15 cellular contexts compared by ENCODE assay signal in the genomic region with DNA sequence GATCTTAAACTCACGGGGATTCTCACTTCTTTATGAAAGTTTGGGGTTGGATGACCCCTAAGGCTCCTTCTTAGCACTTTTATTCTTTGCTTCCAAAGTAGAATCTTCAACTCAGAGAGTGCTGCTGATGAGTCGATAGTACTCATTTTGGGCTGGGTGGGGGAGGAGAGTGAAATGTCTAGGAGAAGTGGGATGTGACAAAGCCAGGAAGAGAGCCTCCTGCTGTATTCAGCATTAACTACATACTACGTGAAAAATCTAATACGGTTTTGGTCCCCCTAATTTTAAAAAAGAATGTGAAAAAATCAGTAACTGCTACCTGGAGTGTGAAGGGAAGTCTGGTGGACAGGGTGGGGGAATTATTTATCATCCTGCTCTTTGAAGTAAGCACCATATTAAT.
A peak's percentile ranks its signal among the peaks of the same experiment; 100 is the strongest.
DNase-seq lines count a peak whose midpoint lies in the region; ATAC-seq, FAIRE-seq and TF ChIP-seq lines count a peak whose summit lies in the region.
"Had no signal": no experiment of that assay in that cellular context is flagged by ENCODE, and none has a peak within 500 bp of the region (broad histone marks: within the 10 kb centered on the region; RNA-seq: fewer than 3 reads in every experiment).

No MANE protein-coding gene starts in this region.

- peaks cover 78% of the 10 kb centered on the region for H3K4me1 Mint-ChIP-seq in HFFc6 (ENCODE audit: low read depth)

- H3K9ac ChIP-seq in K562 (ENCODE audit: insufficient read depth in 1 of 2, low read depth in 2 of 2, low read length in 2 of 2) (no peak overlapping the region; a peak in 1 of 4 replicates), mesenchymal stem cell (ENCODE audit: low read length) (peak overlapping the region; percentile 77)

- H3K79me1 ChIP-seq in mesenchymal stem cell (replicated peaks; ENCODE audit: low read length, poor library complexity, severe bottlenecking): peaks cover 28% of the 10 kb centered on the region

- H3K27ac ChIP-seq in A673 (ENCODE audit: low read depth, low read length, poor library complexity, severe bottlenecking) (no peak overlapping the region), K562 (ENCODE audit: extremely low read depth, low read depth, low read length) (no peak overlapping the region), mesenchymal stem cell (ENCODE audit: low read length, poor library complexity, severe bottlenecking) (no peak overlapping the region)
- H3K27ac ChIP-seq: lower lobe of right lung had no signal

- no peaks in the 10 kb centered on the region for H4K20me1 ChIP-seq in K562 (replicated peaks; ENCODE audit: control insufficient read depth, insufficient read depth, low read length)

- no peak overlapping the region for H2AK5ac ChIP-seq in mesenchymal stem cell (ENCODE audit: low read length, severe bottlenecking)

- H4K91ac ChIP-seq in mesenchymal stem cell (ENCODE audit: low read length): no peak overlapping the region

- peak in 1 of 2 experiments; percentile 22; a peak in 1 of 4 replicates for TF ChIP-seq RAD21 in K562 (CRISPR knock-in tag; conservative IDR thresholded peaks at IDR 0.05 in 1 of 2, IDR thresholded peaks at IDR 0.05 in 1 of 2)

- peaks cover 66% of the 10 kb centered on the region for H3K79me2 ChIP-seq in K562 (ENCODE audit: control insufficient read depth, insufficient read depth, low read length)

- peak; percentile 37 for FAIRE-seq in K562 (lab: Jason Lieb, UNC)
- FAIRE-seq: H54 had no signal

- CTCF ChIA-PET in A673 (lab: Charles Lee): no interaction called here
- CTCF ChIA-PET in K562 (lab: Yijun Ruan, JAX; ENCODE audit: low intra/inter-chr PET ratio): interaction anchor here (0.7 kb wide), 1 partner anchor 151 kb away, joined by 3 read pairs; no protein-coding TSS in a partner anchor

- H3K23ac ChIP-seq in mesenchymal stem cell (ENCODE audit: low read length in 2 of 2): no peak overlapping the region

- peaks cover 5% of the 10 kb centered on the region for H3K4me1 ChIP-seq in A673 (ENCODE audit: insufficient read depth, low read length, poor library complexity, severe bottlenecking)
- H3K4me1 ChIP-seq in K562 (replicated peaks in 1 of 2; ENCODE audit: control insufficient read depth in 2 of 2, insufficient read depth in 2 of 2, low read length in 2 of 2): peaks cover under 1 to 13% of the 10 kb centered on the region in 2 experiments; a peak in 2 of 5 replicates
- no peaks in the 10 kb centered on the region for H3K4me1 ChIP-seq in mesenchymal stem cell (ENCODE audit: control insufficient read depth, insufficient read depth, low read depth, low read length)

- no peak for TF ChIP-seq EP300 in K562 (IDR thresholded peaks at IDR 0.05; ENCODE audit: low read length)

- no peak overlapping the region for H2BK5ac ChIP-seq in mesenchymal stem cell (ENCODE audit: low read depth, low read length, poor library complexity, severe bottlenecking)

- BruUV-seq in A673 (replicated peaks; lab: Mats Ljungman, UMichigan) (no TSS peak), K562 (replicated peaks; lab: Mats Ljungman, UMichigan) (no TSS peak)

- H3K9me3 ChIP-seq in A673 (ENCODE audit: low read depth, low read length, poor library complexity, severe bottlenecking) (no peaks in the 10 kb centered on the region), K562 (replicated peaks; ENCODE audit: control insufficient read depth, insufficient read depth, low read depth, low read length) (0 out of 2 replicates have a peak, but pooled peaks cover 1% of the 10 kb centered on the region), mesenchymal stem cell (ENCODE audit: control insufficient read depth, low read length) (no peaks in the 10 kb centered on the region)
- H3K9me3 ChIP-seq: heart left ventricle, lower lobe of right lung had no signal

- no peaks in the 10 kb centered on the region for H3K9me1 ChIP-seq in K562 (ENCODE audit: control insufficient read depth, insufficient read depth, low read length)

- H3K36me3 ChIP-seq in A673 (ENCODE audit: insufficient read depth, low read length, poor library complexity, severe bottlenecking) (no peaks in the 10 kb centered on the region), K562 (ENCODE audit: control insufficient read depth, insufficient read depth, low read length) (peaks cover 21% of the 10 kb centered on the region; the same call in 2 of the 3 replicates), mesenchymal stem cell (ENCODE audit: control insufficient read depth in 1 of 2, insufficient read depth in 2 of 2, low read depth in 1 of 2, low read length in 2 of 2) (peaks cover 2 to 5% of the 10 kb centered on the region in 2 experiments)
- H3K36me3 ChIP-seq: heart left ventricle, lower lobe of right lung had no signal

- no peak overlapping the region for H3K14ac ChIP-seq in mesenchymal stem cell (ENCODE audit: low read length in 2 of 2)

- no peak overlapping the region for H3K4ac ChIP-seq in mesenchymal stem cell (ENCODE audit: low read depth in 1 of 2, low read length in 2 of 2)

- no peaks in the 10 kb centered on the region for H3K9me3 Mint-ChIP-seq in HFFc6

- H2BK12ac ChIP-seq in mesenchymal stem cell (ENCODE audit: low read length in 2 of 2): no peak overlapping the region

- no peak for TF ChIP-seq POLR2A in K562 (conservative IDR thresholded peaks at IDR 0.05)
- no peak for TF ChIP-seq POLR2A in erythroblast (IDR thresholded peaks at IDR 0.05; ENCODE audit: low read length)

- H3K18ac ChIP-seq in mesenchymal stem cell (ENCODE audit: low read depth in 1 of 2, low read length in 2 of 2): no peak overlapping the region

- H4K8ac ChIP-seq in mesenchymal stem cell (ENCODE audit: low read length): no peak overlapping the region

- intact Hi-C loops in A673 (cut with micrococcal nuclease; ENCODE audit: unreplicated experiment) (no loop called here), K562 (cut with micrococcal nuclease) (no loop called here)

- no peak overlapping the region for H3K27ac Mint-ChIP-seq in HFFc6
- H3K27ac Mint-ChIP-seq: activated naive CD8-positive, alpha-beta T cell treated with anti-CD3 and anti-CD28 coated beads, Interleukin-2, amount 50 U/mL, for 24 hours had no signal

- in situ Hi-C loops in K562 (cut with MboI): no loop called here

- H3K36me3 Mint-ChIP-seq in HFFc6 (ENCODE audit: low read depth): peaks cover 10% of the 10 kb centered on the region; the same call in 1 of the 2 replicates

- H2BK15ac ChIP-seq in mesenchymal stem cell (ENCODE audit: low read depth, poor library complexity, severe bottlenecking): no peak overlapping the region

- H3K4me3 ChIP-seq in A673 (ENCODE audit: low read depth, low read length, poor library complexity, severe bottlenecking) (no peak overlapping the region), K562 (no peak overlapping the region), mesenchymal stem cell (ENCODE audit: insufficient read depth in 1 of 2, low read depth in 1 of 2, low read length in 2 of 2) (no peak overlapping the region)
- H3K4me3 ChIP-seq: heart left ventricle, lower lobe of right lung had no signal

- H3K4me2 ChIP-seq in K562 (ENCODE audit: insufficient read depth, low read length): no peak overlapping the region
- H3K4me2 ChIP-seq in mesenchymal stem cell (ENCODE audit: low read length, poor library complexity, severe bottlenecking): no peak overlapping the region

- peak overlapping the region; percentile 43; the same call in 1 of the 2 replicates for H2AFZ ChIP-seq in K562 (ENCODE audit: low read depth, low read length)
- no peak overlapping the region for H2AFZ ChIP-seq in mesenchymal stem cell (ENCODE audit: low read depth, low read length)

- TF ChIP-seq CTCF in A673 (conservative IDR thresholded peaks at IDR 0.05; ENCODE audit: low read depth, low read length) (0 out of 2 replicates have a peak, but pooled peaks have one; percentile 18), HFFc6 (IDR thresholded peaks at IDR 0.05) (peak; percentile 40), K562 (IDR thresholded peaks at IDR 0.05 in 2 of 3, conservative IDR thresholded peaks at IDR 0.05 in 1 of 3; ENCODE audit: insufficient read depth in 2 of 3, low read depth in 1 of 3, low read length in 3 of 3) (peak in 2 of 3 experiments; percentile 15 to 46; a peak in 4 of 6 replicates)

- POLR2A ChIA-PET in A673 (lab: Charles Lee; ENCODE audit: low non-redundant PET): no interaction called here
- POLR2A ChIA-PET in K562 (lab: Yijun Ruan, JAX): no interaction called here

- WGBS in K562 (ENCODE audit: insufficient coverage, low coverage, missing lambda C conversion rate): 3% methylated on average over 4 of the region's 4 CpGs
- WGBS in mesenchymal stem cell: no CpG with 5 or more reads among the region's 4 CpGs

- H3K4me3 Mint-ChIP-seq in HFFc6: no peak overlapping the region
- H3K4me3 Mint-ChIP-seq: activated naive CD8-positive, alpha-beta T cell treated with anti-CD3 and anti-CD28 coated beads, Interleukin-2, amount 50 U/mL, for 24 hours had no signal

- no peak overlapping the region for H2BK120ac ChIP-seq in mesenchymal stem cell (ENCODE audit: low read depth, low read length)

- ATAC-seq in K562 (peak; percentile 86), GM21737 (IDR thresholded peaks at IDR 0.05; ENCODE audit: unreplicated experiment) (no peak), HG03469 (IDR thresholded peaks at IDR 0.05; ENCODE audit: unreplicated experiment) (no peak)
- ATAC-seq: activated naive CD8-positive, alpha-beta T cell treated with anti-CD3 and anti-CD28 coated beads, Interleukin-2, amount 50 U/mL, for 24 hours; heart left ventricle; lower lobe of right lung had no signal

- H3K27me3 ChIP-seq in A673 (replicated peaks; ENCODE audit: insufficient read depth, low read depth, low read length, poor library complexity): no peaks in the 10 kb centered on the region
- no peaks in the 10 kb centered on the region for H3K27me3 ChIP-seq in K562 (ENCODE audit: control insufficient read depth in 2 of 2, insufficient read depth in 2 of 2, low read length in 2 of 2)
- no peaks in the 10 kb centered on the region for H3K27me3 ChIP-seq in mesenchymal stem cell (ENCODE audit: control insufficient read depth in 1 of 2, insufficient read depth in 1 of 2, low read length in 2 of 2)
- H3K27me3 ChIP-seq: heart left ventricle had no signal

- H3K27me3 Mint-ChIP-seq in HFFc6 (ENCODE audit: insufficient read depth): peaks cover 3% of the 10 kb centered on the region

- DNase-seq in A673 (ENCODE audit: low spot score) (peak; percentile 43), HFFc6 (no peak), K562 (ENCODE audit: extremely low read depth in 1 of 4, low spot score in 3 of 4) (peak in 3 of 4 experiments; percentile 29 to 62 (median 31)), mesenchymal stem cell (no peak), erythroblast (lab: John Stamatoyannopoulos, UW) (no peak), mesenteric fat pad (ENCODE audit: low spot score) (no peak)
- DNase-seq: activated naive CD8-positive, alpha-beta T cell treated with anti-CD3 and anti-CD28 coated beads, Interleukin-2, amount 50 U/mL, for 24 hours; activated T-cell treated with anti-CD3 and anti-CD28 coated beads for 4 hours; effector CD8-positive, alpha-beta T cell; lower lobe of right lung; NCI-H2171 had no signal

Comparison
In these comparisons a context has a peak if more than half of its experiments do, and no peak if none do; other contexts are left out.
1. DNase-seq: peak in A673 (single experiment) and K562 (3 of 4); none in HFFc6 (single experiment), mesenchymal stem cell (single experiment), erythroblast (0 of 2) and mesenteric fat pad (single experiment).
2. Peak in every context shown above with its lines, with median percentiles within 50 percentile points of each other: CTCF ChIP-seq.